26 cellular contexts compared by ENCODE assay signal in genomic region chr6:141445928-141446628, GRCh38.
"Had no signal": no experiment of that assay in that cellular context is flagged by ENCODE, and none has a peak within 500 bp of the region (broad histone marks: within the 10 kb centered on the region; RNA-seq: fewer than 3 reads in every experiment).

No MANE protein-coding gene starts in this region.

- H3K36me3 Mint-ChIP-seq: activated naive CD8-positive, alpha-beta T cell treated with anti-CD3 and anti-CD28 coated beads, Interleukin-2, amount 10 ng/mL, durations not matched to agents 7 days and 5 days; naive B cell; T-cell had no signal

- H3K27me3 Mint-ChIP-seq: naive B cell, T-cell had no signal

- DNase-seq: activated B cell treated with CpG ODN at 0.5 μM for 24 hours; activated CD4-positive, alpha-beta T cell treated with anti-CD3 and anti-CD28 coated beads for 4 hours; activated CD4-positive, alpha-beta T cell treated with anti-CD3 and anti-CD28 coated beads, Interleukin-2, amount 50 U/mL, for 48 hours; activated effector memory CD4-positive, alpha-beta T cell treated with Interleukin-2 at 50 U/mL for 16 hours; activated naive CD4-positive, alpha-beta T cell treated with anti-CD3 and anti-CD28 coated beads for 36 hours; activated naive CD8-positive, alpha-beta T cell treated with anti-CD3 and anti-CD28 coated beads, Interleukin-2, amount 10 ng/mL, durations not matched to agents 7 days and 5 days; activated T-cell treated with anti-CD3 and anti-CD28 coated beads, Interleukin-2, amount 50 U/mL, for 72 hours; amygdala; cerebellar nuclear complex; esophagus squamous epithelium; heart left ventricle; islet precursor cell; left colon; mesenchymal stem cell; mucosa of descending colon; naive B cell; ovary; psoas muscle; right cardiac atrium; stimulated activated CD4-positive, alpha-beta T cell treated with anti-CD3 and anti-CD28 coated beads, Interleukin-4, amount 100 ng/mL, for 24 hours; stimulated activated naive CD4-positive, alpha-beta T cell treated with Interleukin-2 at 50 U/mL for 16 hours; T-cell; T-helper 9 cell; upper lobe of left lung had no signal

- H3K4me3 Mint-ChIP-seq: activated B cell treated with CpG ODN at 0.5 μM for 24 hours; activated naive CD4-positive, alpha-beta T cell treated with anti-CD3 and anti-CD28 coated beads for 36 hours; activated naive CD8-positive, alpha-beta T cell treated with anti-CD3 and anti-CD28 coated beads, Interleukin-2, amount 10 ng/mL, durations not matched to agents 7 days and 5 days; activated T-cell treated with anti-CD3 and anti-CD28 coated beads, Interleukin-2, amount 50 U/mL, for 72 hours; naive B cell; neural crest cell; T-cell had no signal

- H3K27ac ChIP-seq: coronary artery, esophagus squamous epithelium, heart left ventricle, ovary, psoas muscle, upper lobe of left lung had no signal

- H3K36me3 ChIP-seq: esophagus squamous epithelium, heart left ventricle, ovary, upper lobe of left lung had no signal

- H3K27me3 ChIP-seq: esophagus squamous epithelium, heart left ventricle, ovary, upper lobe of left lung had no signal

- H3K4me3 ChIP-seq: coronary artery, esophagus squamous epithelium, heart left ventricle, mucosa of descending colon, ovary, psoas muscle, upper lobe of left lung had no signal

- H3K9me3 ChIP-seq: esophagus squamous epithelium, heart left ventricle, mucosa of descending colon, ovary, psoas muscle, upper lobe of left lung had no signal

- H3K27ac Mint-ChIP-seq: activated B cell treated with CpG ODN at 0.5 μM for 24 hours; activated naive CD4-positive, alpha-beta T cell treated with anti-CD3 and anti-CD28 coated beads for 36 hours; activated naive CD8-positive, alpha-beta T cell treated with anti-CD3 and anti-CD28 coated beads, Interleukin-2, amount 10 ng/mL, durations not matched to agents 7 days and 5 days; activated T-cell treated with anti-CD3 and anti-CD28 coated beads, Interleukin-2, amount 50 U/mL, for 72 hours; T-cell had no signal

- H3K4me1 ChIP-seq: esophagus squamous epithelium, psoas muscle, upper lobe of left lung had no signal

- H3K9me3 Mint-ChIP-seq: activated B cell treated with CpG ODN at 0.5 μM for 24 hours; activated naive CD4-positive, alpha-beta T cell treated with anti-CD3 and anti-CD28 coated beads for 36 hours; activated naive CD8-positive, alpha-beta T cell treated with anti-CD3 and anti-CD28 coated beads, Interleukin-2, amount 10 ng/mL, durations not matched to agents 7 days and 5 days; activated T-cell treated with anti-CD3 and anti-CD28 coated beads, Interleukin-2, amount 50 U/mL, for 72 hours; naive B cell; neural crest cell; T-cell had no signal

- ATAC-seq: activated T-cell treated with anti-CD3 and anti-CD28 coated beads, Interleukin-2, amount 50 U/mL, for 72 hours; heart left ventricle; left colon; mucosa of descending colon; psoas muscle; right cardiac atrium; T-cell had no signal

- H3K4me1 Mint-ChIP-seq: activated naive CD8-positive, alpha-beta T cell treated with anti-CD3 and anti-CD28 coated beads, Interleukin-2, amount 10 ng/mL, durations not matched to agents 7 days and 5 days had no signal
